Comparison of ENCODE assay signal across 8 cellular contexts in the genomic region with DNA sequence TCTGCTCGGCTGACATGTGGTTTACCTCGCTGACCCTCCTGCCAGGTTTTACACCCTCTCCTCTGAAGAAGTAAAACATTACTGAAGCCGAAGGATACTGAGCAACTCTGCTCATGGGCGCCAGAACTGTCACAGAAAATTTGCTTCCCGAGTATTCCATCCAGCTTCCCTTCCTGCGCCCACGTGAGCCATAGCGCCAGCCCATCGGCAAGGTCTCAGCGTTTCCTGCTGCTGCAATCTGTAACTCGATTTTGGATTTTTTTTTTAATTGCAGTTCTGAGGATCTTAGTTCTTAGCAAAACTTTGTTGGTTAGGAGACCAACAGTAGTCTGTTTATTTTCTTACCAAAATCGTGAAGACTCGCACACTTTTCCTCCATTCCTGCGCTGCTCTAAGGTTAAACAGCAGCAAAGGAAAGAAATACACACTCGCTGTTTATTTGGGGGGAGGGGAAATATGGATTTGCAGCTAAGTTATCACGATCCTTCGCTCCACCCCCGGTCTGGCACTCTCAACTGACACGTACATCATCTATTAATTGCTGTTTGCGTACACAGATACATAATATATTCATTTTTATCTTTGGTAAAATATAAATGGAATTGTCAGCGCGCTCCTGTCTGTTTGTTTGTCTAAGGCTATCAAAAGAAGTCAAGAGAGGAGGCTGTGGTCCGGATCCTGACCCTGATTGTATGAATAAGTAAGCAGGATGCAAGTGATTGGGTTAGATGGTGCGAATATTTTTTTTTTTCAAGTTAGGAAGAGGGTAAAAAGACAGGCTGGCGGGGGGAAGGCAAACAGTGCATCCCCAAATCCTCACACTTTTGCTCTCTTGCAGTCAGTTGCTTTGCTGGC. TPM values are rescaled to one million over a fixed set of nuclear protein-coding genes. Genes with fewer than 3 reads are reported as not detected.
DNase-seq lines count a peak whose midpoint lies in the region; ATAC-seq lines count a peak whose summit lies in the region.

TLL1 (plus strand) TSS at position 795 of the 855 bp plus-strand sequence. CDS start 668 bp downstream, outside the sequence.

- peak; percentile 12 for DNase-seq in NCI-H345 (lab: John Stamatoyannopoulos, UW)
- DNase-seq in NCI-H345 treated with DMSO at 0.1 percent for 48 hours (lab: John Stamatoyannopoulos, UW; ENCODE audit: unreplicated experiment): no peak
- DNase-seq in activated T-helper 1 cell treated with anti-CD3 and anti-CD28 coated beads, Interleukin-12 subunit alpha, Interleukin-12 subunit beta, Interleukin-2, Interleukin-4 antibody, amounts not matched to agents 30 ng/mL and 10 ng/mL and 1 ng/mL, durations not matched to agents 14 hours and 24 hours and 36 hours (ENCODE audit: low spot score): no peak
- no peak for DNase-seq in effector CD4-positive, alpha-beta T cell
- no peak for DNase-seq in LoVo (ENCODE audit: low spot score)

- intact Hi-C loops in activated T-helper 1 cell treated with anti-CD3 and anti-CD28 coated beads, Interleukin-12 subunit alpha, Interleukin-12 subunit beta, Interleukin-2, Interleukin-4 antibody, amounts not matched to agents 30 ng/mL and 10 ng/mL and 1 ng/mL, durations not matched to agents 14 hours and 24 hours and 36 hours (cut with micrococcal nuclease): no loop called here

- H3K4me1 Mint-ChIP-seq in activated T-helper 1 cell treated with anti-CD3 and anti-CD28 coated beads, Interleukin-12 subunit alpha, Interleukin-12 subunit beta, Interleukin-2, Interleukin-4 antibody, amounts not matched to agents 30 ng/mL and 10 ng/mL and 1 ng/mL, durations not matched to agents 14 hours and 24 hours and 36 hours (ENCODE audit: low read depth): no peaks in the 10 kb centered on the region

- ATAC-seq in GM21381 (IDR thresholded peaks at IDR 0.05; ENCODE audit: unreplicated experiment): no peak

- H3K27ac Mint-ChIP-seq in activated T-helper 1 cell treated with anti-CD3 and anti-CD28 coated beads, Interleukin-12 subunit alpha, Interleukin-12 subunit beta, Interleukin-2, Interleukin-4 antibody, amounts not matched to agents 30 ng/mL and 10 ng/mL and 1 ng/mL, durations not matched to agents 14 hours and 24 hours and 36 hours: no peak within 1 kb of the TSS

- H3K4me3 Mint-ChIP-seq in activated T-helper 1 cell treated with anti-CD3 and anti-CD28 coated beads, Interleukin-12 subunit alpha, Interleukin-12 subunit beta, Interleukin-2, Interleukin-4 antibody, amounts not matched to agents 30 ng/mL and 10 ng/mL and 1 ng/mL, durations not matched to agents 14 hours and 24 hours and 36 hours: peak within 1 kb of the TSS; percentile 22

- H3K9me3 Mint-ChIP-seq in activated T-helper 1 cell treated with anti-CD3 and anti-CD28 coated beads, Interleukin-12 subunit alpha, Interleukin-12 subunit beta, Interleukin-2, Interleukin-4 antibody, amounts not matched to agents 30 ng/mL and 10 ng/mL and 1 ng/mL, durations not matched to agents 14 hours and 24 hours and 36 hours: no peaks in the 10 kb centered on the region

- peak within 1 kb of the TSS in 14 of 21 experiments; percentile 2 to 71 (median 50) for H3K27ac ChIP-seq in skin epidermis

- H3K4me3 ChIP-seq in iPS-18c (ENCODE audit: insufficient read depth, low read depth, low read length) (peak within 1 kb of the TSS; percentile 62), skin epidermis (peak within 1 kb of the TSS; percentile 26 to 57 (median 48))

- H3K27me3 Mint-ChIP-seq in activated T-helper 1 cell treated with anti-CD3 and anti-CD28 coated beads, Interleukin-12 subunit alpha, Interleukin-12 subunit beta, Interleukin-2, Interleukin-4 antibody, amounts not matched to agents 30 ng/mL and 10 ng/mL and 1 ng/mL, durations not matched to agents 14 hours and 24 hours and 36 hours (ENCODE audit: insufficient read depth): peaks cover 48% of the 10 kb centered on the region

- H3K9me3 ChIP-seq in iPS-18c (ENCODE audit: control insufficient read depth, insufficient read depth, low read length): no peaks in the 10 kb centered on the region

- H3K36me3 Mint-ChIP-seq in activated T-helper 1 cell treated with anti-CD3 and anti-CD28 coated beads, Interleukin-12 subunit alpha, Interleukin-12 subunit beta, Interleukin-2, Interleukin-4 antibody, amounts not matched to agents 30 ng/mL and 10 ng/mL and 1 ng/mL, durations not matched to agents 14 hours and 24 hours and 36 hours (ENCODE audit: low read depth): no peaks in the 10 kb centered on the region

RNA-seq across cellular contexts. Expression of gene TLL1, which starts in this region (rescaled TPM):
- total RNA-seq in activated T-helper 1 cell treated with anti-CD3 and anti-CD28 coated beads, Interleukin-12 subunit alpha, Interleukin-12 subunit beta, Interleukin-2, Interleukin-4 antibody, amounts not matched to agents 30 ng/mL and 10 ng/mL and 1 ng/mL, durations not matched to agents 14 hours and 24 hours and 36 hours: not detected in 2 replicates
